ENCODE assay signal across 8 cellular contexts in the genomic region with DNA sequence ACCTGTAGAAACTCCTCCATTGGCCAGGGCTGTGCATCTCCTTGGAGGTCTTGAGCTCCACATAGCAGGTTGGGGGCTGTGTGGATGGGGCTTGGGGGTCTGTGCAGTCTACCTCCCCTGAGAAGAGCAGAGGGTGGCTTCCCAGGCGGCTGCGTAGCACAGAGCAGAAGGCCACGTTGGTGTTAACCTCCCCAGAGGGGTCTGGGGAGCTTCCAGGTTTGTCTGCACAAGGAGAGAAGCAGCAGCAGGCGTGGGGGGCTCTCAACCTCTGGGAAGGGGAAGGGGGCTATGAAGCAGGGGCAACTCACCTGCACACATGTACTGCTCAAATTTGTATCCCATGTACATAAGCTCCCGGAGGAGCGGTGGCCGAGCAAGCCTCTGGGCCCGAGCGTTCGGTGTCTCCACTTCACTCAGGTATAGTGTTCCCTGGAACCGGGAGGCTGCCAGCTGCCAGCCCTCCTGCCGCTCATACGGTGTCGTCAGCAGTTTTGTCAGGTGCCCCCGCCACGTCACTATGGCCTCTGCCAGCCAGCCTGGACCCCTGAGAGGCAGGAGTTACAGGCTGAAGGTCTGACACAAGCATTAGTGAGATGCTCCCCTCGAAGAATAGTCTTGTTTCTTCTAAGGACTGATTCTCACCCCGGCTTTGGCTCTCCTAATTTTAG. TPM values are rescaled to one million over a fixed set of nuclear protein-coding genes. Genes with fewer than 3 reads are reported as not detected.
DNase-seq lines count a peak whose midpoint lies in the region; ATAC-seq and TF ChIP-seq lines count a peak whose summit lies in the region.

No MANE protein-coding gene starts in this region.

- H3K4me3 Mint-ChIP-seq in memory B cell, result peak overlapping the region; percentile 98

- H3K4me1 ChIP-seq in ascending aorta, result peaks cover 10 to 16% of the 10 kb centered on the region in 2 donors

- H3K36me3 Mint-ChIP-seq in memory B cell, result peaks cover 21% of the 10 kb centered on the region

- peak; percentile 63 for DNase-seq in COLO668 (lab: John Stamatoyannopoulos, UW; ENCODE audit: unreplicated experiment)
- no peak for DNase-seq in NB4 (ENCODE audit: low read depth)
- peak in 1 of 2 donors; percentile 62 for DNase-seq in ascending aorta (ENCODE audit: low spot score in 2 of 2)
- DNase-seq in memory B cell (ENCODE audit: low spot score in 2 of 2), result no peak
- no peak for DNase-seq in HPDE6-E6E7 (ENCODE audit: extremely low spot score)
- no peak for DNase-seq in amniotic stem cell (lab: John Stamatoyannopoulos, UW)
- DNase-seq in mesenteric fat pad (ENCODE audit: low spot score), result no peak

- H3K4me3 ChIP-seq in NB4 (ENCODE audit: low read depth, low read length) (peak overlapping the region; percentile 99), ascending aorta (peak overlapping the region; percentile 78 to 80)

- ATAC-seq in memory B cell (ENCODE audit: low read depth), result no peak
- ATAC-seq in HG03342 (IDR thresholded peaks at IDR 0.05; ENCODE audit: unreplicated experiment), result no peak

- H3K36me3 ChIP-seq in ascending aorta, result peaks cover 38 to 48% of the 10 kb centered on the region in 2 donors

- no peak for TF ChIP-seq CTCF in NB4 (IDR thresholded peaks at IDR 0.05; ENCODE audit: low read depth, low read length)
- TF ChIP-seq CTCF in ascending aorta (IDR thresholded peaks at IDR 0.05), result no peak

- H3K9me3 Mint-ChIP-seq in memory B cell, result no peaks in the 10 kb centered on the region

- H3K27ac Mint-ChIP-seq in memory B cell, result peak overlapping the region; percentile 100

- H3K27me3 ChIP-seq in ascending aorta, result no peaks in the 10 kb centered on the region

- H3K4me1 Mint-ChIP-seq in memory B cell, result peaks cover 28% of the 10 kb centered on the region

- no peaks in the 10 kb centered on the region for H3K9me3 ChIP-seq in ascending aorta

- intact Hi-C loops in ascending aorta (cut with DNase I), result loop anchor here (10.0 kb wide), 1 partner anchor 204 kb away; the partner anchor contains the start of genes AGPAT1 and RNF5

- H3K27ac ChIP-seq in ascending aorta, result peak overlapping the region; percentile 92 to 99

- TF ChIP-seq POLR2A in NB4 (IDR thresholded peaks at IDR 0.05; ENCODE audit: extremely low read depth, insufficient read length), result no peak

- H3K27me3 Mint-ChIP-seq in memory B cell, result no peaks in the 10 kb centered on the region

RNA-seq across cellular contexts. Expression of gene DXO, which starts 1.2 kb away (rescaled TPM):
- total RNA-seq in ascending aorta (18.0 TPM), mesenteric fat pad (17.1 TPM)

RNA-seq across cellular contexts. Expression of gene C4A, which starts 11.1 kb away (rescaled TPM):
- 147 TPM for total RNA-seq in ascending aorta
- 36.2 TPM for total RNA-seq in mesenteric fat pad

RNA-seq across cellular contexts. Expression of gene SKIC2, which starts 11.8 kb away (rescaled TPM):
- total RNA-seq in ascending aorta, result 77.4 TPM
- 52.5 TPM for total RNA-seq in mesenteric fat pad

RNA-seq across cellular contexts. Expression of gene NELFE, which starts 12.0 kb away (rescaled TPM):
- 208 TPM for total RNA-seq in ascending aorta
- 59.2 TPM for total RNA-seq in mesenteric fat pad

RNA-seq across cellular contexts. Expression of gene CFB, which starts 24.8 kb away (rescaled TPM):
- total RNA-seq in ascending aorta (132 TPM), mesenteric fat pad (38.0 TPM)
